In the genomic region with DNA sequence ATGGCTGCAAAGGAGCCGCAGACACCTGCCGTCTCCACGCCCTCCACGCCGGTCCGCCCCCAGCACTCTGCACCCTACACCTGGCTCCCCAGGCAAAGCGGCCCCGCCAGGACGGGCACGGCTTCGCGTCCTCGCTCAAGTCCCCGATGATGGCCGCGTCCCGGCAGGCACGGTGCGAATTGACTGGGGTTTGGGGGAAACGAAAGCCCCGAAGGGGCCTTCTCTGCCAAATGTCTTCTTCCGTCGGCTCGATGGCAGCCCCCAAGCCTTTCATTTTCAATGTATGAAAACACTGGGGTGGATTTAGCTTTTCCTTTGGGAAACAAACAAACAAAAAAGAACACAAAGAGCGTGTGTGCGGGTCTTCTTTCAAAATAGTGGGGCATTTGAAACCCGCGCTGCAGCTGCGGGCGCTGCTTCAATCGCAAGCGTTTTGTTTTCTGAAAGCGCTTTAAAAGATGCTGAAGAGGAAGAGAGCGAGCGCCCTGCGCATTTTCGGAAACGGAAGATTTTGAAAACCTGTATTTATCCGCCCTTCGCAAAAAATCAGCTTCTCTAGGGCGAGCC, we compare ENCODE assay signal across 8 cellular contexts.
DNase-seq lines count a peak whose midpoint lies in the region; ATAC-seq and TF ChIP-seq lines count a peak whose summit lies in the region.

No MANE protein-coding gene starts in this region.

- intact Hi-C loops in Right ventricle myocardium inferior (cut with DNase I) (no loop called here), cardiac septum (cut with DNase I) (no loop called here), Right ventricle myocardium superior (cut with DNase I) (no loop called here), prostate gland (cut with DNase I) (no loop called here)

- no peaks in the 10 kb centered on the region for H3K27me3 ChIP-seq in prostate gland (replicated peaks; ENCODE audit: insufficient read depth)

- DNase-seq in Right ventricle myocardium inferior (ENCODE audit: missing footprints) (peak; percentile 70), cardiac septum (ENCODE audit: low spot score) (no peak), Right ventricle myocardium superior (peak; percentile 32), prostate gland (ENCODE audit: low spot score) (no peak), SK-N-DZ (ENCODE audit: low spot score) (no peak)
- DNase-seq in activated T-cell treated with anti-CD3 and anti-CD28 coated beads, Interleukin-2, amount 50 U/mL, for 1 hour = peak; percentile 29

- H3K4me3 ChIP-seq in prostate gland = peak overlapping the region; percentile 28 to 30

- no peak overlapping the region for H3K27ac ChIP-seq in prostate gland

- H3K36me3 ChIP-seq in prostate gland = no peaks in the 10 kb centered on the region

- TF ChIP-seq CTCF in prostate gland (IDR thresholded peaks at IDR 0.05) = no peak

- ATAC-seq in Right ventricle myocardium inferior = no peak
- peak; percentile 36 for ATAC-seq in Right ventricle myocardium superior (ENCODE audit: poor library complexity)
- ATAC-seq in GM18511 (IDR thresholded peaks at IDR 0.05; ENCODE audit: unreplicated experiment) = no peak
- no peak for ATAC-seq in GM18873 (IDR thresholded peaks at IDR 0.05; ENCODE audit: low FRiP score, unreplicated experiment)

- 8% methylated on average over 41 of the region's 41 CpGs for WGBS in prostate gland

- no peak for TF ChIP-seq POLR2A in prostate gland (IDR thresholded peaks at IDR 0.05)

- no peaks in the 10 kb centered on the region for H3K4me1 ChIP-seq in prostate gland (replicated peaks)

- no peaks in the 10 kb centered on the region for H3K9me3 ChIP-seq in prostate gland

Comparison
In these comparisons a context has a peak if more than half of its experiments do, and no peak if none do; other contexts are left out.
1. DNase-seq: peak in Right ventricle myocardium inferior (single experiment), activated T-cell treated with anti-CD3 and anti-CD28 coated beads, Interleukin-2, amount 50 U/mL, for 1 hour (single experiment) and Right ventricle myocardium superior (single experiment); none in cardiac septum (single experiment), prostate gland (single experiment) and SK-N-DZ (single experiment).